In genomic region chr3:52197499-52197841, GRCh38 we compare ENCODE assay signal across 8 cellular contexts. TPM values are rescaled to one million over a fixed set of nuclear protein-coding genes. Genes with fewer than 3 reads are reported as not detected.
DNase-seq lines count a peak whose midpoint lies in the region; ATAC-seq, FAIRE-seq and TF ChIP-seq lines count a peak whose summit lies in the region.

No MANE protein-coding gene starts in this region.

- FAIRE-seq in RCC 7860 (lab: Jason Lieb, UNC), result no peak

- H2BK15ac ChIP-seq in mesendoderm (replicated peaks; ENCODE audit: low read depth), result no peak overlapping the region

- H3K4me3 Mint-ChIP-seq in stimulated activated naive CD8-positive, alpha-beta T cell treated with anti-CD3 and anti-CD28 coated beads, Interleukin-15, Interleukin-2, amounts not matched to agents 100 ng/mL and 50 ng/mL, for 24 hours, result peak overlapping the region; percentile 89

- no peaks in the 10 kb centered on the region for H3K27me3 ChIP-seq in brain microvascular endothelial cell (replicated peaks)
- no peaks in the 10 kb centered on the region for H3K27me3 ChIP-seq in mesendoderm (ENCODE audit: insufficient read depth, low read length, poor library complexity)

- H3K27ac ChIP-seq in brain microvascular endothelial cell (peak overlapping the region; percentile 19), mesendoderm (ENCODE audit: low read depth, low read length) (peak overlapping the region; percentile 12)

- no peaks in the 10 kb centered on the region for H3K9me3 Mint-ChIP-seq in stimulated activated naive CD8-positive, alpha-beta T cell treated with anti-CD3 and anti-CD28 coated beads, Interleukin-15, Interleukin-2, amounts not matched to agents 100 ng/mL and 50 ng/mL, for 24 hours

- peak overlapping the region; percentile 85 for H3K4me2 ChIP-seq in mesendoderm (ENCODE audit: low read length)

- peak overlapping the region; percentile 4 for H3K4ac ChIP-seq in mesendoderm (ENCODE audit: low read depth, low read length)

- peak overlapping the region; percentile 86 for H3K9ac ChIP-seq in mesendoderm (ENCODE audit: low read length)

- no peaks in the 10 kb centered on the region for H3K4me1 ChIP-seq in mesendoderm (ENCODE audit: control insufficient read depth, low read depth, low read length)

- TF ChIP-seq CTCF in brain microvascular endothelial cell (IDR thresholded peaks at IDR 0.05; ENCODE audit: low read depth, low read length, missing control alignments), result no peak

- peak overlapping the region; percentile 78 for H4K8ac ChIP-seq in mesendoderm (ENCODE audit: low read depth, low read length)

- H3K27me3 Mint-ChIP-seq in stimulated activated naive CD8-positive, alpha-beta T cell treated with anti-CD3 and anti-CD28 coated beads, Interleukin-15, Interleukin-2, amounts not matched to agents 100 ng/mL and 50 ng/mL, for 24 hours, result no peaks in the 10 kb centered on the region

- no peak overlapping the region for H2BK120ac ChIP-seq in mesendoderm (ENCODE audit: low read depth, low read length)

- no peak for DNase-seq in stimulated activated naive CD8-positive, alpha-beta T cell treated with anti-CD3 and anti-CD28 coated beads, Interleukin-15, Interleukin-2, amounts not matched to agents 100 U/mL and 50 U/mL, for 24 hours
- DNase-seq in brain microvascular endothelial cell (no peak), mesendoderm (no peak), RCC 7860 (ENCODE audit: low spot score) (no peak), NCI-H2107 treated with DMSO at 0.1 percent for 48 hours (lab: John Stamatoyannopoulos, UW; ENCODE audit: unreplicated experiment) (no peak)

- H3K18ac ChIP-seq in mesendoderm (ENCODE audit: low read length), result peak overlapping the region; percentile 6

- H3K36me3 ChIP-seq in brain microvascular endothelial cell (replicated peaks), result peaks cover 11% of the 10 kb centered on the region
- H3K36me3 ChIP-seq in mesendoderm (ENCODE audit: control insufficient read depth, insufficient read depth, low read length), result peaks cover 3% of the 10 kb centered on the region

- H2BK5ac ChIP-seq in mesendoderm (ENCODE audit: low read length), result peak overlapping the region; percentile 83

- H3K4me1 Mint-ChIP-seq in stimulated activated naive CD8-positive, alpha-beta T cell treated with anti-CD3 and anti-CD28 coated beads, Interleukin-15, Interleukin-2, amounts not matched to agents 100 ng/mL and 50 ng/mL, for 24 hours (ENCODE audit: low read depth), result peaks cover 53% of the 10 kb centered on the region

- H3K4me3 ChIP-seq in brain microvascular endothelial cell (ENCODE audit: low read depth, low read length) (peak overlapping the region; percentile 84), mesendoderm (ENCODE audit: low read length) (no peak overlapping the region)

- H3K79me1 ChIP-seq in mesendoderm (ENCODE audit: low read length), result peaks cover 7% of the 10 kb centered on the region

- H3K27ac Mint-ChIP-seq in stimulated activated naive CD8-positive, alpha-beta T cell treated with anti-CD3 and anti-CD28 coated beads, Interleukin-15, Interleukin-2, amounts not matched to agents 100 ng/mL and 50 ng/mL, for 24 hours, result peak overlapping the region; percentile 82

- no CpG with 5 or more reads among the region's 10 CpGs for WGBS in mesendoderm (ENCODE audit: extremely low coverage, insufficient coverage, low lambda C conversion rate)

- H3K56ac ChIP-seq in mesendoderm (ENCODE audit: low read length), result peak overlapping the region; percentile 92

- in situ Hi-C loops in brain microvascular endothelial cell (cut with HindIII; ENCODE audit: low pct_ligation_motif_present, low sequenced_read_pairs), result no loop called here

- H3K23ac ChIP-seq in mesendoderm (ENCODE audit: low read length), result no peak overlapping the region

- ATAC-seq in stimulated activated naive CD8-positive, alpha-beta T cell treated with anti-CD3 and anti-CD28 coated beads, Interleukin-15, Interleukin-2, amounts not matched to agents 100 U/mL and 50 U/mL, for 24 hours, result no peak
- ATAC-seq in GM21381 (IDR thresholded peaks at IDR 0.05; ENCODE audit: unreplicated experiment) (no peak), GM18498 (IDR thresholded peaks at IDR 0.05; ENCODE audit: unreplicated experiment) (no peak)

- H3K79me2 ChIP-seq in mesendoderm (ENCODE audit: control insufficient read depth, insufficient read depth, low read length), result peaks cover 3% of the 10 kb centered on the region

- peak overlapping the region; percentile 59 for H4K5ac ChIP-seq in mesendoderm (ENCODE audit: low read length)

- H3K36me3 Mint-ChIP-seq in stimulated activated naive CD8-positive, alpha-beta T cell treated with anti-CD3 and anti-CD28 coated beads, Interleukin-15, Interleukin-2, amounts not matched to agents 100 ng/mL and 50 ng/mL, for 24 hours (ENCODE audit: low read depth), result peaks cover 24% of the 10 kb centered on the region

- no peak overlapping the region for H2AK5ac ChIP-seq in mesendoderm (ENCODE audit: low read length)

RNA-seq across cellular contexts. Expression of gene ALAS1, which starts 0.5 kb away (rescaled TPM):
- polyA plus RNA-seq in mesendoderm (2013, experiment 1 of 2), result 27.9 TPM
- polyA plus RNA-seq in mesendoderm (2013, experiment 2 of 2), result 28.4 TPM

RNA-seq across cellular contexts. Expression of gene TLR9, which starts 28.0 kb away (rescaled TPM):
- polyA plus RNA-seq in mesendoderm (2013, experiment 1 of 2), result not detected
- 0.01 TPM for polyA plus RNA-seq in mesendoderm (2013, experiment 2 of 2)

RNA-seq across cellular contexts. Expression of gene TWF2, which starts 41.5 kb away (rescaled TPM):
- polyA plus RNA-seq in mesendoderm (2013, experiment 1 of 2), result 29.5 TPM
- 29.7 TPM for polyA plus RNA-seq in mesendoderm (2013, experiment 2 of 2)

RNA-seq across cellular contexts. Expression of gene POC1A, which starts 43.2 kb away (rescaled TPM):
- polyA plus RNA-seq in mesendoderm (2013, experiment 1 of 2), result 14.1 TPM
- polyA plus RNA-seq in mesendoderm (2013, experiment 2 of 2), result 13.8 TPM

RNA-seq across cellular contexts. Expression of gene PPM1M, which starts 48.1 kb away (rescaled TPM):
- polyA plus RNA-seq in mesendoderm (2013, experiment 1 of 2), result 2.1 TPM
- polyA plus RNA-seq in mesendoderm (2013, experiment 2 of 2), result 1.8 TPM
